ENCODE assay signal across 19 cellular contexts in the genomic region with DNA sequence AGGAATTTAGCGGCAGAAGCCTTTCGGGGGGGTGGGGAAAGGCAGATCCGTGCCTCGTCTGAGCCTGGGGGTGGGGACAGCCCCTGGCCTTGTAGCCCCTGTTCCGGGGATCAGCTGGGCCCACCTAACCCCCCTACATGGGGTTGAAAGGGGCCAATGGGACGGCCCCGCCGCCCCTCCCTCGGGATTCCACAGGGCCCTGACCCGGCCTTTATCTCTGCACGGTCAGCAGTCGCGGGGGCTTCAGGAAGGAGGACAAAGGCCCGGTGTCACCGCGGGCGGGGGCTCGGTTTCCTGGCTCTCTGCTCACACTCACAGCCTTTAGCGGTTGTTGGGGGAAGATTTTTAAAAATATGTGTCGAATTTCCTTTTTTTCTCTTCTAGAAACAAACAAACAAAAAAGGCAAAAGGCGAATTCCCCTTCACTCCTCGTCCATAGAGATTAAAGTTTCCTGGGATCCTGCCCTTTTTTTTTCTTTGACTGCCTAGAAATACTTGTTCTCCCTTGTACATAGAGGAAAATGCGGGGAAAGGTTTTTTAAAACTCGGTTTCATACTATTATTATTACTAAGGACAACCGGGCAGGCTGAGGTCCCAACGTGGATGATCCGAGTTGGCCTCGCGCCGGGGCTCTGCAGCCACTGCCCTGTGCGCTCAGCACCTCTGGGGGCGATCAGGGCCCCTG. TPM values are rescaled to one million over a fixed set of nuclear protein-coding genes. Genes with fewer than 3 reads are reported as not detected.
DNase-seq lines count a peak whose midpoint lies in the region; ATAC-seq, FAIRE-seq and TF ChIP-seq lines count a peak whose summit lies in the region.
"Had no signal": no experiment of that assay in that cellular context is flagged by ENCODE, and none has a peak within 500 bp of the region (broad histone marks: within the 10 kb centered on the region; RNA-seq: fewer than 3 reads in every experiment).

No MANE protein-coding gene starts in this region.

- H3K27me3 ChIP-seq in K562 (ENCODE audit: control insufficient read depth in 2 of 2, insufficient read depth in 2 of 2, low read length in 2 of 2), result no peaks in the 10 kb centered on the region

- peaks cover 20% of the 10 kb centered on the region for H3K36me3 ChIP-seq in K562 (ENCODE audit: control insufficient read depth, insufficient read depth, low read length)
- H3K36me3 ChIP-seq: brain microvascular endothelial cell, spleen had no signal

- H3K9me1 ChIP-seq in K562 (ENCODE audit: control insufficient read depth, insufficient read depth, low read length), result no peaks in the 10 kb centered on the region

- H3K27ac ChIP-seq in K562 (ENCODE audit: extremely low read depth, low read depth, low read length), result no peak overlapping the region
- H3K27ac ChIP-seq: brain microvascular endothelial cell, PC-9, spleen, VCaP had no signal

- peak overlapping the region; percentile 87 to 89 for H3K4me3 Mint-ChIP-seq in activated T-cell treated with anti-CD3 and anti-CD28 coated beads, Interleukin-2, amount 50 U/mL, for 72 hours
- peak overlapping the region; percentile 68 for H3K4me3 Mint-ChIP-seq in stimulated activated effector memory CD8-positive, alpha-beta T cell treated with anti-CD3 and anti-CD28 coated beads, Interleukin-12 subunit alpha, Interleukin-12 subunit beta, amount 100 ng/mL, for 72 hours

- no peaks in the 10 kb centered on the region for H3K9me3 ChIP-seq in K562 (replicated peaks; ENCODE audit: control insufficient read depth, insufficient read depth, low read depth, low read length)
- H3K9me3 ChIP-seq: spleen had no signal

- intact Hi-C loops in K562 (cut with micrococcal nuclease), result loop anchor here (5.0 kb wide), 1 partner anchor 388 kb away; no protein-coding TSS in a partner anchor
- intact Hi-C loops in head of caudate nucleus (cut with DNase I), result loop anchor here (5.0 kb wide), 1 partner anchor 388 kb away; no protein-coding TSS in a partner anchor

- H3K27me3 Mint-ChIP-seq in activated T-cell treated with anti-CD3 and anti-CD28 coated beads, Interleukin-2, amount 50 U/mL, for 72 hours (ENCODE audit: low read depth), result peaks cover 98% of the 10 kb centered on the region

- no peak for FAIRE-seq in K562 (lab: Jason Lieb, UNC)

- peaks cover 42% of the 10 kb centered on the region for H3K4me1 Mint-ChIP-seq in activated T-cell treated with anti-CD3 and anti-CD28 coated beads, Interleukin-2, amount 50 U/mL, for 72 hours (ENCODE audit: low read depth)
- H3K4me1 Mint-ChIP-seq in stimulated activated effector memory CD8-positive, alpha-beta T cell treated with anti-CD3 and anti-CD28 coated beads, Interleukin-12 subunit alpha, Interleukin-12 subunit beta, amount 100 ng/mL, for 72 hours, result peaks cover 44% of the 10 kb centered on the region

- 62% methylated on average over 20 of the region's 32 CpGs for WGBS in K562 (ENCODE audit: insufficient coverage, low coverage, missing lambda C conversion rate)

- no peak for TF ChIP-seq CTCF in K562 (IDR thresholded peaks at IDR 0.05 in 2 of 3, conservative IDR thresholded peaks at IDR 0.05 in 1 of 3; ENCODE audit: insufficient read depth in 2 of 3, low read depth in 1 of 3, low read length in 3 of 3)

- no peaks in the 10 kb centered on the region; the same call in 1 of the 2 replicates for H4K20me1 ChIP-seq in K562 (replicated peaks; ENCODE audit: control insufficient read depth, insufficient read depth, low read length)

- no TSS peak for BruUV-seq in K562 (replicated peaks; lab: Mats Ljungman, UMichigan)

- ATAC-seq in activated T-cell treated with anti-CD3 and anti-CD28 coated beads, Interleukin-2, amount 50 U/mL, for 72 hours (replicated peaks in 1 of 2), result no peak
- ATAC-seq in K562, result no peak
- no peak for ATAC-seq in stimulated activated effector memory CD8-positive, alpha-beta T cell treated with anti-CD3 and anti-CD28 coated beads, Interleukin-12 subunit alpha, Interleukin-12 subunit beta, amount 100 ng/mL, for 72 hours

- H3K4me1 ChIP-seq in K562 (replicated peaks in 1 of 2; ENCODE audit: control insufficient read depth in 2 of 2, insufficient read depth in 2 of 2, low read length in 2 of 2), result peaks cover 18 to 56% of the 10 kb centered on the region in 2 experiments; a peak in 4 of 5 replicates

- peaks cover 32% of the 10 kb centered on the region for H3K79me2 ChIP-seq in K562 (ENCODE audit: control insufficient read depth, insufficient read depth, low read length)

- in situ Hi-C loops in K562 (cut with MboI), result loop anchor here (5.0 to 25.0 kb wide), 3 partner anchors 393 to 877 kb away; no protein-coding TSS in a partner anchor

- no peak for TF ChIP-seq EP300 in K562 (IDR thresholded peaks at IDR 0.05; ENCODE audit: low read length)

- no peak for DNase-seq in activated T-cell treated with anti-CD3 and anti-CD28 coated beads, Interleukin-2, amount 50 U/mL, for 72 hours
- no peak for DNase-seq in activated T-cell treated with anti-CD3 and anti-CD28 coated beads for 4 hours
- no peak for DNase-seq in K562 (ENCODE audit: extremely low read depth in 1 of 4, low spot score in 3 of 4)
- peak; percentile 18 for DNase-seq in iPS-NIHi7 (ENCODE audit: extremely low spot score)
- no peak for DNase-seq in stimulated activated effector memory CD8-positive, alpha-beta T cell treated with anti-CD3 and anti-CD28 coated beads, Interleukin-12 subunit alpha, Interleukin-12 subunit beta, amount 100 ng/mL, for 72 hours (ENCODE audit: low spot score in 2 of 2)
- no peak for DNase-seq in H4 (ENCODE audit: low spot score)
- DNase-seq in NCI-H2081 (lab: John Stamatoyannopoulos, UW), result no peak
- no peak for DNase-seq in head of caudate nucleus
- DNase-seq: activated naive CD4-positive, alpha-beta T cell treated with Interleukin-2 at 50 U/mL for 16 hours; brain microvascular endothelial cell; effector CD8-positive, alpha-beta T cell; GF-D8; NCI-H1694 treated with DMSO at 0.1 percent for 48 hours; NCI-H524 treated with DMSO at 0.1 percent for 48 hours; PC-9; spleen had no signal

- no peak overlapping the region for H3K27ac Mint-ChIP-seq in activated T-cell treated with anti-CD3 and anti-CD28 coated beads, Interleukin-2, amount 50 U/mL, for 72 hours
- H3K27ac Mint-ChIP-seq in stimulated activated effector memory CD8-positive, alpha-beta T cell treated with anti-CD3 and anti-CD28 coated beads, Interleukin-12 subunit alpha, Interleukin-12 subunit beta, amount 100 ng/mL, for 72 hours, result no peak overlapping the region
- H3K27ac Mint-ChIP-seq: memory B cell had no signal

- H3K9me3 Mint-ChIP-seq in activated T-cell treated with anti-CD3 and anti-CD28 coated beads, Interleukin-2, amount 50 U/mL, for 72 hours, result no peaks in the 10 kb centered on the region
- no peaks in the 10 kb centered on the region for H3K9me3 Mint-ChIP-seq in stimulated activated effector memory CD8-positive, alpha-beta T cell treated with anti-CD3 and anti-CD28 coated beads, Interleukin-12 subunit alpha, Interleukin-12 subunit beta, amount 100 ng/mL, for 72 hours
- H3K9me3 Mint-ChIP-seq: memory B cell had no signal

- TF ChIP-seq RAD21 in K562 (CRISPR knock-in tag; conservative IDR thresholded peaks at IDR 0.05 in 1 of 2, IDR thresholded peaks at IDR 0.05 in 1 of 2), result no peak

- H3K4me3 ChIP-seq in K562, result no peak overlapping the region
- H3K4me3 ChIP-seq: PC-9 had no signal

- no peak overlapping the region for H3K9ac ChIP-seq in K562 (ENCODE audit: insufficient read depth in 1 of 2, low read depth in 2 of 2, low read length in 2 of 2)

- POLR2A ChIA-PET in K562 (lab: Yijun Ruan, JAX), result interaction anchor here (0.7 to 1.2 kb wide), 2 partner anchors 14 to 121 kb away, joined by 3 to 4 read pairs; no protein-coding TSS in a partner anchor

- no peaks in the 10 kb centered on the region for H3K36me3 Mint-ChIP-seq in activated T-cell treated with anti-CD3 and anti-CD28 coated beads, Interleukin-2, amount 50 U/mL, for 72 hours (ENCODE audit: insufficient read depth in 2 of 2)
- no peaks in the 10 kb centered on the region for H3K36me3 Mint-ChIP-seq in stimulated activated effector memory CD8-positive, alpha-beta T cell treated with anti-CD3 and anti-CD28 coated beads, Interleukin-12 subunit alpha, Interleukin-12 subunit beta, amount 100 ng/mL, for 72 hours
- H3K36me3 Mint-ChIP-seq: memory B cell had no signal

- TF ChIP-seq POLR2A in K562 (conservative IDR thresholded peaks at IDR 0.05), result no peak

- H2AFZ ChIP-seq in K562 (ENCODE audit: low read depth, low read length), result no peak overlapping the region
- H2AFZ ChIP-seq: PC-9 had no signal

- no peak overlapping the region for H3K4me2 ChIP-seq in K562 (ENCODE audit: insufficient read depth, low read length)
- H3K4me2 ChIP-seq: PC-9 had no signal

- CTCF ChIA-PET in K562 (lab: Yijun Ruan, JAX; ENCODE audit: low intra/inter-chr PET ratio), result interaction anchor here (1.3 kb wide), 1 partner anchor 263 kb away, joined by 6 read pairs; no protein-coding TSS in a partner anchor

RNA-seq across cellular contexts. Expression of gene FOXL2, which starts 7.9 kb away (rescaled TPM):
- under 1 TPM; 0.12 to 0.16 TPM for total RNA-seq in activated T-cell treated with anti-CD3 and anti-CD28 coated beads, Interleukin-2, amount 50 U/mL, for 72 hours
- 2.5 and 6.4 TPM in 2 replicates for total RNA-seq in K562 (2011; cell fraction: chromatin; rRNA removed; ENCODE audit: low replicate concordance)
- 10.9 and 11.2 TPM in 2 replicates for total RNA-seq in K562 (2011; cell fraction: nucleolus; rRNA removed)
- 6.1 and 6.2 TPM in 2 replicates for total RNA-seq in K562 (2011; cell fraction: nucleoplasm; rRNA removed)
- total RNA-seq in K562 (2014; rRNA removed), result 10.8 and 13.3 TPM in 2 replicates
- 2.1 and 2.4 TPM in 2 replicates for total RNA-seq in K562 (2014; rRNA removed; fragmentation: Illumina TruSeq; extraction: Trizol)
- 4.1 and 4.6 TPM in 2 replicates for total RNA-seq in K562 (2015; rRNA removed; fragmentation: Illumina TruSeq; extraction: Trizol)
- 21.4 and 22.1 TPM in 2 replicates for total RNA-seq in K562 (2021)
- 3.1 and 4.0 TPM in 2 replicates for polyA plus RNA-seq in K562 (2011; rRNA removed)
- 4.2 and 18.5 TPM in 2 replicates for polyA plus RNA-seq in K562 (2011; cell fraction: cytosol; rRNA removed)
- polyA plus RNA-seq in K562 (2011; cell fraction: nucleus; rRNA removed), result 6.9 and 12.1 TPM in 2 replicates
- 8.2 and 9.7 TPM in 2 replicates for polyA plus RNA-seq in K562 (2012)
- polyA plus RNA-seq in K562 (2014; fragmentation: Illumina TruSeq; extraction: Trizol), result 3.2 and 5.5 TPM in 2 replicates
- under 1 TPM; 0.27 to 0.29 TPM for polyA plus RNA-seq in K562 (2014; fragmentation: Nextera tagmentation; extraction: Ambion mirVana)
- polyA plus RNA-seq in K562 (2014; rRNA removed), result 12.6 and 14.3 TPM in 2 replicates
- polyA minus RNA-seq in K562 (2011; rRNA and poly(A)+ RNA removed), result 1.2 and 1.3 TPM in 2 replicates
- 6.4 and 7.1 TPM in 2 replicates for polyA minus RNA-seq in K562 (2011; cell fraction: cytosol; rRNA and poly(A)+ RNA removed)
- polyA minus RNA-seq in K562 (2011; cell fraction: nucleus; rRNA and poly(A)+ RNA removed), result 12.1 and 13.6 TPM in 2 replicates
- total RNA-seq in H4 (2014; rRNA removed; shearing (Covaris generic)), result 0.06 and 0.14 TPM in 2 replicates
- total RNA-seq: PC-9, spleen had no signal
- polyA plus RNA-seq: spleen had no signal

RNA-seq across cellular contexts. Expression of gene FOXL2NB, which starts 8.0 kb away (rescaled TPM):
- total RNA-seq in activated T-cell treated with anti-CD3 and anti-CD28 coated beads, Interleukin-2, amount 50 U/mL, for 72 hours, result not detected
- 42.1 and 68.2 TPM in 2 replicates for total RNA-seq in K562 (2011; cell fraction: chromatin; rRNA removed; ENCODE audit: low replicate concordance)
- total RNA-seq in K562 (2011; cell fraction: nucleolus; rRNA removed), result 45.3 and 55.2 TPM in 2 replicates
- total RNA-seq in K562 (2011; cell fraction: nucleoplasm; rRNA removed), result 68.5 and 96.9 TPM in 2 replicates
- 9.5 and 12.6 TPM in 2 replicates for total RNA-seq in K562 (2014; rRNA removed)
- total RNA-seq in K562 (2014; rRNA removed; fragmentation: Illumina TruSeq; extraction: Trizol), result 5.9 and 6.1 TPM in 2 replicates
- 5.0 and 5.1 TPM in 2 replicates for total RNA-seq in K562 (2015; rRNA removed; fragmentation: Illumina TruSeq; extraction: Trizol)
- 10.2 TPM in 2 replicates for total RNA-seq in K562 (2021)
- 17.4 and 20.3 TPM in 2 replicates for polyA plus RNA-seq in K562 (2011; rRNA removed)
- polyA plus RNA-seq in K562 (2011; cell fraction: cytosol; rRNA removed), result 24.1 and 24.3 TPM in 2 replicates
- polyA plus RNA-seq in K562 (2011; cell fraction: nucleus; rRNA removed), result 52.1 and 71.2 TPM in 2 replicates
- polyA plus RNA-seq in K562 (2012), result 5.5 and 14.2 TPM in 2 replicates
- polyA plus RNA-seq in K562 (2014; fragmentation: Illumina TruSeq; extraction: Trizol), result 9.0 and 10.1 TPM in 2 replicates
- under 1 TPM; 0.71 to 0.86 TPM for polyA plus RNA-seq in K562 (2014; fragmentation: Nextera tagmentation; extraction: Ambion mirVana)
- polyA plus RNA-seq in K562 (2014; rRNA removed), result 13.5 and 18.4 TPM in 2 replicates
- polyA minus RNA-seq in K562 (2011; rRNA and poly(A)+ RNA removed), result 7.5 and 11.6 TPM in 2 replicates
- polyA minus RNA-seq in K562 (2011; cell fraction: cytosol; rRNA and poly(A)+ RNA removed), result 5.2 and 5.3 TPM in 2 replicates
- 21.5 and 23.0 TPM in 2 replicates for polyA minus RNA-seq in K562 (2011; cell fraction: nucleus; rRNA and poly(A)+ RNA removed)
- total RNA-seq in H4 (2014; rRNA removed; shearing (Covaris generic)), result 1.9 and 3.4 TPM in 2 replicates
- total RNA-seq: activated CD8-positive, alpha-beta memory T cell treated with anti-CD3 and anti-CD28 coated beads for 36 hours; spleen had no signal
